ENCODE assay signal across 18 cellular contexts in the genomic region with DNA sequence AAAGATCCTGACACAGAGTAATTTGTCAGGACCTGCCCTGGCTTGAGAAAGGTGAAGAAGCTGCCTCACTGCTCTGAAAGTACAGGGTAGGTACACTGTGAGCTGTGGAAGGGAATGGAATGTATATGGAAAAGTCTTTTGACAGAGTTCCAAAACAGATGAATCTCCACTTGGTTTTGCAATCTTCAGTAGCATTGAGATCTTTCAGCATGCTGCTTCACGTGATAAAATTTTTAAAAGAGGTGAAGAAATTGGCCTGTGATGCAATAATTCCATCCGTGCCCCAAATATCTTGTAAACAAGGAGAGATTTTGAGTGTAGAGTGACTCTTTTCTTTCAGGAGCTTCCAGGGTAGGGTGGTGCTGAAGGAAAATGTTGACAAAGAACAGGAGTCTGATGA.
DNase-seq lines count a peak whose midpoint lies in the region; ATAC-seq and TF ChIP-seq lines count a peak whose summit lies in the region.
"Had no signal": no experiment of that assay in that cellular context is flagged by ENCODE, and none has a peak within 500 bp of the region (broad histone marks: within the 10 kb centered on the region; RNA-seq: fewer than 3 reads in every experiment).

No MANE protein-coding gene starts in this region.

- H3K4me3 Mint-ChIP-seq in activated naive CD4-positive, alpha-beta T cell treated with anti-CD3 and anti-CD28 coated beads, Interleukin-2, amount 10 ng/mL, durations not matched to agents 7 days and 5 days: no peak overlapping the region
- H3K4me3 Mint-ChIP-seq: CD4-positive, alpha-beta memory T cell; dendritic cell treated with granulocyte-macrophage colony-stimulating factor and Interleukin-4, amounts not matched to agents 40 ng/mL and 50 ng/mL, for 4 days; T-helper 17 cell had no signal

- H3K27me3 ChIP-seq in RWPE2 (ENCODE audit: insufficient read depth, poor library complexity, severe bottlenecking): no peaks in the 10 kb centered on the region
- H3K27me3 ChIP-seq in gastrocnemius medialis: no peaks in the 10 kb centered on the region
- H3K27me3 ChIP-seq in ascending aorta: no peaks in the 10 kb centered on the region
- H3K27me3 ChIP-seq: upper lobe of right lung had no signal

- H3K4me1 ChIP-seq in RWPE2 (ENCODE audit: insufficient read depth, poor library complexity, severe bottlenecking): peaks cover 26% of the 10 kb centered on the region
- no peaks in the 10 kb centered on the region for H3K4me1 ChIP-seq in gastrocnemius medialis
- no peaks in the 10 kb centered on the region for H3K4me1 ChIP-seq in ascending aorta
- H3K4me1 ChIP-seq: upper lobe of right lung had no signal

- H3K4me1 Mint-ChIP-seq in activated naive CD4-positive, alpha-beta T cell treated with anti-CD3 and anti-CD28 coated beads, Interleukin-2, amount 10 ng/mL, durations not matched to agents 7 days and 5 days: no peaks in the 10 kb centered on the region
- H3K4me1 Mint-ChIP-seq: CD4-positive, alpha-beta memory T cell; T-helper 17 cell had no signal

- intact Hi-C loops in gastrocnemius medialis (cut with DNase I; ENCODE audit: low total_unique reads): loop anchor here (10.0 kb wide), 1 partner anchor 251 kb away; no protein-coding TSS in a partner anchor
- intact Hi-C loops in head of caudate nucleus (cut with DNase I): no loop called here
- intact Hi-C loops in ascending aorta (cut with DNase I): no loop called here

- peak; percentile 15 for DNase-seq in ELR (ENCODE audit: low read depth)
- DNase-seq in RWPE2 (ENCODE audit: low spot score): peak; percentile 66
- DNase-seq in fibroblast of pulmonary artery (ENCODE audit: low read depth): peak; percentile 91
- DNase-seq in gastrocnemius medialis: peak in 1 of 2 donors; percentile 15
- no peak for DNase-seq in NCI-H187 treated with DMSO at 0.1 percent for 48 hours (lab: John Stamatoyannopoulos, UW)
- DNase-seq in head of caudate nucleus: no peak
- no peak for DNase-seq in activated naive CD4-positive, alpha-beta T cell treated with anti-CD3 and anti-CD28 coated beads, Interleukin-2, amount 10 ng/mL, durations not matched to agents 7 days and 5 days
- DNase-seq in ascending aorta (ENCODE audit: low spot score in 2 of 2): no peak
- DNase-seq: activated CD4-positive, CD25-positive, alpha-beta regulatory T cell treated with anti-CD3 and anti-CD28 coated beads, Interleukin-2, amount 50 U/mL, for 72 hours; CD4-positive, alpha-beta memory T cell; kidney; NCI-H1930; NCI-H524 treated with DMSO at 0.1 percent for 48 hours; posterior cingulate gyrus; stimulated activated CD8-positive, alpha-beta memory T cell treated with anti-CD3 and anti-CD28 coated beads, Interleukin-4, amount 100 ng/mL, for 48 hours; T-helper 17 cell; upper lobe of right lung had no signal

- CTCF ChIA-PET in activated naive CD4-positive, alpha-beta T cell treated with anti-CD3 and anti-CD28 coated beads, Interleukin-2, amount 10 ng/mL, durations not matched to agents 7 days and 5 days (lab: Charles Lee): no interaction called here

- no peak overlapping the region for H3K27ac Mint-ChIP-seq in activated naive CD4-positive, alpha-beta T cell treated with anti-CD3 and anti-CD28 coated beads, Interleukin-2, amount 10 ng/mL, durations not matched to agents 7 days and 5 days
- H3K27ac Mint-ChIP-seq: CD4-positive, alpha-beta memory T cell; dendritic cell treated with granulocyte-macrophage colony-stimulating factor and Interleukin-4, amounts not matched to agents 40 ng/mL and 50 ng/mL, for 4 days; T-helper 17 cell had no signal

- no peaks in the 10 kb centered on the region for H3K27me3 Mint-ChIP-seq in activated naive CD4-positive, alpha-beta T cell treated with anti-CD3 and anti-CD28 coated beads, Interleukin-2, amount 10 ng/mL, durations not matched to agents 7 days and 5 days
- H3K27me3 Mint-ChIP-seq: CD4-positive, alpha-beta memory T cell; dendritic cell treated with granulocyte-macrophage colony-stimulating factor and Interleukin-4, amounts not matched to agents 40 ng/mL and 50 ng/mL, for 4 days; T-helper 17 cell had no signal

- H3K36me3 Mint-ChIP-seq in activated naive CD4-positive, alpha-beta T cell treated with anti-CD3 and anti-CD28 coated beads, Interleukin-2, amount 10 ng/mL, durations not matched to agents 7 days and 5 days: no peaks in the 10 kb centered on the region
- H3K36me3 Mint-ChIP-seq: CD4-positive, alpha-beta memory T cell had no signal

- in situ Hi-C loops in gastrocnemius medialis (cut with MboI; ENCODE audit: low sequenced_read_pairs in 4 of 4): no loop called here

- H3K4me3 ChIP-seq in RWPE2 (ENCODE audit: severe bottlenecking) (no peak overlapping the region), fibroblast of pulmonary artery (replicated peaks; ENCODE audit: low read depth, low read length) (no peak overlapping the region), gastrocnemius medialis (no peak overlapping the region), ascending aorta (no peak overlapping the region)
- H3K4me3 ChIP-seq: upper lobe of right lung had no signal

- no peak for TF ChIP-seq CTCF in RWPE2 (IDR thresholded peaks at IDR 0.05; ENCODE audit: poor library complexity, severe bottlenecking)
- TF ChIP-seq CTCF in fibroblast of pulmonary artery (IDR thresholded peaks at IDR 0.05; ENCODE audit: low read length, missing control alignments): no peak
- TF ChIP-seq CTCF in gastrocnemius medialis (IDR thresholded peaks at IDR 0.05 in 4 of 5, conservative IDR thresholded peaks at IDR 0.05 in 1 of 5): no peak
- TF ChIP-seq CTCF in ascending aorta (IDR thresholded peaks at IDR 0.05): no peak

- H3K27ac ChIP-seq in RWPE2 (ENCODE audit: poor library complexity, severe bottlenecking) (peak overlapping the region; percentile 80), gastrocnemius medialis (no peak overlapping the region), ascending aorta (no peak overlapping the region)
- H3K27ac ChIP-seq: upper lobe of right lung had no signal

- no peak for TF ChIP-seq POLR2A in gastrocnemius medialis (IDR thresholded peaks at IDR 0.05)

- no peaks in the 10 kb centered on the region for H3K9me3 Mint-ChIP-seq in activated naive CD4-positive, alpha-beta T cell treated with anti-CD3 and anti-CD28 coated beads, Interleukin-2, amount 10 ng/mL, durations not matched to agents 7 days and 5 days
- H3K9me3 Mint-ChIP-seq: CD4-positive, alpha-beta memory T cell; dendritic cell treated with granulocyte-macrophage colony-stimulating factor and Interleukin-4, amounts not matched to agents 40 ng/mL and 50 ng/mL, for 4 days had no signal

- H3K36me3 ChIP-seq in RWPE2 (ENCODE audit: low read depth): no peaks in the 10 kb centered on the region
- H3K36me3 ChIP-seq in gastrocnemius medialis: no peaks in the 10 kb centered on the region
- no peaks in the 10 kb centered on the region for H3K36me3 ChIP-seq in ascending aorta
- H3K36me3 ChIP-seq: upper lobe of right lung had no signal

- H3K9me3 ChIP-seq in RWPE2 (ENCODE audit: severe bottlenecking) (no peaks in the 10 kb centered on the region), gastrocnemius medialis (no peaks in the 10 kb centered on the region), ascending aorta (no peaks in the 10 kb centered on the region)
- H3K9me3 ChIP-seq: upper lobe of right lung had no signal

- peak; percentile 100 for ATAC-seq in RWPE2 (ENCODE audit: low read depth)
- peak; percentile 69 to 75 for ATAC-seq in gastrocnemius medialis
- ATAC-seq: T-helper 17 cell, upper lobe of right lung had no signal

Comparison
In these comparisons a context has a peak if more than half of its experiments do, and no peak if none do; other contexts are left out.
1. DNase-seq: peak in ELR (single experiment), RWPE2 (single experiment) and fibroblast of pulmonary artery (single experiment); none in NCI-H187 treated with DMSO at 0.1 percent for 48 hours (single experiment), head of caudate nucleus (0 of 42), activated naive CD4-positive, alpha-beta T cell treated with anti-CD3 and anti-CD28 coated beads, Interleukin-2, amount 10 ng/mL, durations not matched to agents 7 days and 5 days (single experiment) and ascending aorta (0 of 2).